ENCODE assay signal across 27 cellular contexts in the genomic region with DNA sequence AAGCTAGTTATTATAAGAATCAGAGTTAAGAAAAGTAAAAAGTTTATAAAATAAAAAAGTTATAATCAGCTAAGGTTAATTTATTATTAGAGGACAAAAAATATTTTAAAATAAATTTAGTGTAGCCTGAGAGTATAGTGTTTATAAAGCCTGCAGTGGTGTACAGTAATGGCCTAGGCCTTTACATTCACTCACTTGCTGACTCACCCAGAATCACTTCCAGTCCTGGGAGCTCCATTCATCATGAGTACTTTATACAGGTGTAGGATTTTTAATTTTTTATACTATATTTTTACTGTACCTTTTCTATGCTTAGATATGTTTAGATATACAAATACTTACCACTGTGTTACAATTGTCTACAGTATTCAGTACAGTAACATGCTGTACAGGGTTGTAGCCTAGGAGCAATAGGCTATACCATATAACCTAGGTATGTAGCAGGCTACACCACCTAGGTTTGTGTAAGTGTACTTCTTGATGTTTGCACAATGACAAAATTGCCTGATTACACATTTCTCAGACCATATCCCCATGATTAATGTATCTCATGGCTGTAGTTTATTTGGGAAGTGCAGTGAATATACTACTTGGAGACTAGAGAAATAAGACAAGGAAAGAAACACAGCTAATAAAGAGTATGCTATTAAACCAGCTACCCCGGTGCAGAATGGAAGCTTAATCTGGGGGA.
DNase-seq lines count a peak whose midpoint lies in the region; ATAC-seq, FAIRE-seq and TF ChIP-seq lines count a peak whose summit lies in the region.
"Had no signal": no experiment of that assay in that cellular context is flagged by ENCODE, and none has a peak within 500 bp of the region (broad histone marks: within the 10 kb centered on the region; RNA-seq: fewer than 3 reads in every experiment).

No MANE protein-coding gene starts in this region.

- H3K9me3 Mint-ChIP-seq in activated CD8-positive, alpha-beta memory T cell treated with anti-CD3 and anti-CD28 coated beads, Interleukin-2, amount 10 ng/mL, durations not matched to agents 7 days and 5 days (ENCODE audit: low read depth), result peaks cover 2% of the 10 kb centered on the region

- H3K4me3 Mint-ChIP-seq in activated CD8-positive, alpha-beta memory T cell treated with anti-CD3 and anti-CD28 coated beads, Interleukin-2, amount 10 ng/mL, durations not matched to agents 7 days and 5 days, result no peak overlapping the region
- H3K4me3 Mint-ChIP-seq: activated CD4-positive, alpha-beta memory T cell treated with anti-CD3 and anti-CD28 coated beads for 36 hours; mesothelial cell of epicardium; naive thymus-derived CD8-positive, alpha-beta T cell; stimulated activated naive CD8-positive, alpha-beta T cell treated with anti-CD3 and anti-CD28 coated beads, Interleukin-15, amount 100 ng/mL, for 72 hours had no signal

- no peak for FAIRE-seq in bronchial epithelial cell (lab: Jason Lieb, UNC)
- FAIRE-seq: endometrium, G401.6, islet of Langerhans, urothelium cell line had no signal

- peaks cover 3% of the 10 kb centered on the region for H3K27me3 Mint-ChIP-seq in activated CD8-positive, alpha-beta memory T cell treated with anti-CD3 and anti-CD28 coated beads, Interleukin-2, amount 10 ng/mL, durations not matched to agents 7 days and 5 days
- H3K27me3 Mint-ChIP-seq: progenitor cell of endocrine pancreas; stimulated activated naive CD8-positive, alpha-beta T cell treated with anti-CD3 and anti-CD28 coated beads, Interleukin-15, amount 100 ng/mL, for 72 hours had no signal

- no peaks in the 10 kb centered on the region for H3K4me1 Mint-ChIP-seq in activated CD8-positive, alpha-beta memory T cell treated with anti-CD3 and anti-CD28 coated beads, Interleukin-2, amount 10 ng/mL, durations not matched to agents 7 days and 5 days
- H3K4me1 Mint-ChIP-seq: naive thymus-derived CD8-positive, alpha-beta T cell; stimulated activated naive CD8-positive, alpha-beta T cell treated with anti-CD3 and anti-CD28 coated beads, Interleukin-15, amount 100 ng/mL, for 72 hours had no signal

- no peaks in the 10 kb centered on the region for H3K36me3 ChIP-seq in bronchial epithelial cell (ENCODE audit: control insufficient read depth, insufficient read depth, low read length)
- H3K36me3 ChIP-seq: BLaER1 had no signal

- ATAC-seq in left colon, result peak; percentile 21
- no peak for ATAC-seq in activated CD8-positive, alpha-beta memory T cell treated with anti-CD3 and anti-CD28 coated beads, Interleukin-2, amount 10 ng/mL, durations not matched to agents 7 days and 5 days
- no peak for ATAC-seq in HG03439 (IDR thresholded peaks at IDR 0.05; ENCODE audit: unreplicated experiment)
- ATAC-seq: body of pancreas; left ventricle myocardium superior; naive thymus-derived CD8-positive, alpha-beta T cell; sciatic nerve; stimulated activated naive CD8-positive, alpha-beta T cell treated with anti-CD3 and anti-CD28 coated beads, Interleukin-15, amount 100 ng/mL, for 72 hours had no signal

- CTCF ChIA-PET in activated CD8-positive, alpha-beta memory T cell treated with anti-CD3 and anti-CD28 coated beads, Interleukin-2, amount 10 ng/mL, durations not matched to agents 7 days and 5 days (lab: Charles Lee), result interaction anchor here (1.3 kb wide), 1 partner anchor 124 kb away, joined by 3 read pairs; no protein-coding TSS in a partner anchor

- intact Hi-C loops in left colon (cut with DNase I, micrococcal nuclease), result no loop called here

- DNase-seq in EL (peak; percentile 56), NCI-H226 (peak; percentile 48), bronchial epithelial cell (ENCODE audit: low read depth) (peak; percentile 84), left colon (no peak), SW 1271 (lab: John Stamatoyannopoulos, UW) (no peak)
- DNase-seq in activated CD8-positive, alpha-beta memory T cell treated with anti-CD3 and anti-CD28 coated beads, Interleukin-2, amount 10 ng/mL, durations not matched to agents 7 days and 5 days, result no peak
- DNase-seq: activated CD4-positive, alpha-beta memory T cell treated with anti-CD3 and anti-CD28 coated beads for 36 hours; activated CD4-positive, alpha-beta T cell treated with anti-CD3 and anti-CD28 coated beads for 1 hour; activated CD8-positive, alpha-beta memory T cell treated with anti-CD3 and anti-CD28 coated beads, Interleukin-2, amount 50 U/mL, for 4 hours; activated naive CD4-positive, alpha-beta T cell treated with Interleukin-2 at 50 U/mL for 16 hours; body of pancreas; dorsolateral prefrontal cortex; left ventricle myocardium superior; naive thymus-derived CD8-positive, alpha-beta T cell; NCI-H1048; NCI-H1694 treated with DMSO at 0.1 percent for 48 hours; stimulated activated naive CD8-positive, alpha-beta T cell treated with anti-CD3 and anti-CD28 coated beads, Interleukin-15, amount 100 ng/mL, for 72 hours had no signal

- no peak overlapping the region for H3K4me3 ChIP-seq in bronchial epithelial cell (ENCODE audit: low read depth, low read length)
- H3K4me3 ChIP-seq: BLaER1, body of pancreas, dorsolateral prefrontal cortex, SK-N-MC had no signal

- TF ChIP-seq CTCF in bronchial epithelial cell (IDR thresholded peaks at IDR 0.05; ENCODE audit: insufficient read depth, low read length, severe bottlenecking), result no peak

- no peaks in the 10 kb centered on the region for H3K36me3 Mint-ChIP-seq in activated CD8-positive, alpha-beta memory T cell treated with anti-CD3 and anti-CD28 coated beads, Interleukin-2, amount 10 ng/mL, durations not matched to agents 7 days and 5 days
- H3K36me3 Mint-ChIP-seq: activated CD4-positive, alpha-beta memory T cell treated with anti-CD3 and anti-CD28 coated beads for 36 hours; mesothelial cell of epicardium had no signal

- H3K27ac Mint-ChIP-seq in activated CD8-positive, alpha-beta memory T cell treated with anti-CD3 and anti-CD28 coated beads, Interleukin-2, amount 10 ng/mL, durations not matched to agents 7 days and 5 days, result no peak overlapping the region
- H3K27ac Mint-ChIP-seq: activated CD4-positive, alpha-beta memory T cell treated with anti-CD3 and anti-CD28 coated beads for 36 hours; mesothelial cell of epicardium; naive thymus-derived CD8-positive, alpha-beta T cell; progenitor cell of endocrine pancreas; stimulated activated naive CD8-positive, alpha-beta T cell treated with anti-CD3 and anti-CD28 coated beads, Interleukin-15, amount 100 ng/mL, for 72 hours had no signal

- H3K27me3 ChIP-seq in bronchial epithelial cell (ENCODE audit: control insufficient read depth, insufficient read depth, low read length), result no peaks in the 10 kb centered on the region
- H3K27me3 ChIP-seq: BLaER1, body of pancreas, dorsolateral prefrontal cortex had no signal

Comparison
In these comparisons a context has a peak if more than half of its experiments do, and no peak if none do; other contexts are left out.
1. DNase-seq: peak in EL (single experiment), NCI-H226 (single experiment) and bronchial epithelial cell (single experiment); none in left colon (0 of 2), activated CD8-positive, alpha-beta memory T cell treated with anti-CD3 and anti-CD28 coated beads, Interleukin-2, amount 10 ng/mL, durations not matched to agents 7 days and 5 days (single experiment) and SW 1271 (0 of 2).